17 cellular contexts compared by ENCODE assay signal in the genomic region with DNA sequence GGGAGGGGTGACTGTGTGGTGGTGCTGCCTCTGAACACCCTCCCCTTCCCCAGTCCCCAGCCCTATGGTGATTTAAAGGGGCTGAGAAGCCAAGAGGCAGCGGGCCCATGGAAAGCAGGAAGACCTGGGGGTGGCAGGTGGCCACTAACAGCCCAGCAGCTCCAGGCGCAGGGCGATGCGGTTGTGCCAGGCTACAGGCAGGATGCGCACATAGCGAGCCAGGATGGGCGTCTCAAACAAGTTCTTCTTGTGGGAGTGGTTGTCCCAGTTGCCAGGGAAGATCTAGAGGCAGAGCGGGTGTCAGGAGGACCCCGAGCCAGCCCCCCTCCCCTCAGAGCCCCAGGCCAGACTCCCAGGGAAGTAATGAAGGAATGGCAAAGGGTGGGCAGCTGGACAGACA. TPM values are rescaled to one million over a fixed set of nuclear protein-coding genes. Genes with fewer than 3 reads are reported as not detected.
"Had no signal": no experiment of that assay in that cellular context is flagged by ENCODE, and none has a peak within 500 bp of the region (broad histone marks: within the 10 kb centered on the region; RNA-seq: fewer than 3 reads in every experiment).

No MANE protein-coding gene starts in this region.

- H3K9me3 ChIP-seq: adrenal gland, spleen had no signal

- H3K27ac Mint-ChIP-seq: activated naive CD4-positive, alpha-beta T cell treated with anti-CD3 and anti-CD28 coated beads, Interleukin-2, amount 50 U/mL, for 72 hours; activated T-helper 1 cell treated with anti-CD3 and anti-CD28 coated beads, Interleukin-12 subunit alpha, Interleukin-12 subunit beta, Interleukin-2, Interleukin-4 antibody, amounts not matched to agents 30 ng/mL and 10 ng/mL and 1 ng/mL, durations not matched to agents 14 hours and 24 hours and 36 hours; stimulated activated memory B cell treated with anti-CD40 and anti-IgM and Interleukin-4, amounts not matched to agents 10 μg/mL and 1 μg/mL and 100 μg/mL, for 72 hours had no signal

- H3K4me3 Mint-ChIP-seq: activated T-helper 1 cell treated with anti-CD3 and anti-CD28 coated beads, Interleukin-12 subunit alpha, Interleukin-12 subunit beta, Interleukin-2, Interleukin-4 antibody, amounts not matched to agents 30 ng/mL and 10 ng/mL and 1 ng/mL, durations not matched to agents 14 hours and 24 hours and 36 hours; stimulated activated memory B cell treated with anti-CD40 and anti-IgM and Interleukin-4, amounts not matched to agents 10 μg/mL and 1 μg/mL and 100 μg/mL, for 72 hours had no signal

- DNase-seq: activated CD4-positive, alpha-beta T cell treated with anti-CD3 and anti-CD28 coated beads for 1 hour; activated CD4-positive, alpha-beta T cell treated with anti-CD3 and anti-CD28 coated beads, Interleukin-2, amount 50 U/mL, for 4 hours; activated gamma-delta T cell treated with Interleukin-2 at 50 U/mL for 16 hours; adrenal gland; dorsolateral prefrontal cortex; hypothalamus; mammary epithelial cell; midbrain; spleen; stimulated activated CD4-positive, alpha-beta T cell treated with anti-CD3 and anti-CD28 coated beads, Interleukin-4, amount 100 ng/mL, for 4 hours; WERI-Rb-1 had no signal

- H3K27ac ChIP-seq: adrenal gland, dorsolateral prefrontal cortex, spleen, WERI-Rb-1 had no signal

- H3K4me3 ChIP-seq: adrenal gland, dorsolateral prefrontal cortex, spleen had no signal

- ATAC-seq: activated naive CD4-positive, alpha-beta T cell treated with anti-CD3 and anti-CD28 coated beads, Interleukin-2, amount 50 U/mL, for 72 hours; left lobe of liver; sciatic nerve; stimulated activated memory B cell treated with anti-CD40 and anti-IgM and Interleukin-4, amounts not matched to agents 10 μg/mL and 1 μg/mL and 100 μg/mL, for 72 hours had no signal

- H3K9me3 Mint-ChIP-seq: activated naive CD4-positive, alpha-beta T cell treated with anti-CD3 and anti-CD28 coated beads, Interleukin-2, amount 50 U/mL, for 72 hours; activated T-helper 1 cell treated with anti-CD3 and anti-CD28 coated beads, Interleukin-12 subunit alpha, Interleukin-12 subunit beta, Interleukin-2, Interleukin-4 antibody, amounts not matched to agents 30 ng/mL and 10 ng/mL and 1 ng/mL, durations not matched to agents 14 hours and 24 hours and 36 hours; stimulated activated memory B cell treated with anti-CD40 and anti-IgM and Interleukin-4, amounts not matched to agents 10 μg/mL and 1 μg/mL and 100 μg/mL, for 72 hours had no signal

- H3K36me3 Mint-ChIP-seq: activated naive CD4-positive, alpha-beta T cell treated with anti-CD3 and anti-CD28 coated beads, Interleukin-2, amount 50 U/mL, for 72 hours; stimulated activated memory B cell treated with anti-CD40 and anti-IgM and Interleukin-4, amounts not matched to agents 10 μg/mL and 1 μg/mL and 100 μg/mL, for 72 hours had no signal

RNA-seq across cellular contexts. Expression of a gene that starts 3.9 kb away (rescaled TPM):
- polyA plus RNA-seq: neural cell had no signal
